In the genomic region with DNA sequence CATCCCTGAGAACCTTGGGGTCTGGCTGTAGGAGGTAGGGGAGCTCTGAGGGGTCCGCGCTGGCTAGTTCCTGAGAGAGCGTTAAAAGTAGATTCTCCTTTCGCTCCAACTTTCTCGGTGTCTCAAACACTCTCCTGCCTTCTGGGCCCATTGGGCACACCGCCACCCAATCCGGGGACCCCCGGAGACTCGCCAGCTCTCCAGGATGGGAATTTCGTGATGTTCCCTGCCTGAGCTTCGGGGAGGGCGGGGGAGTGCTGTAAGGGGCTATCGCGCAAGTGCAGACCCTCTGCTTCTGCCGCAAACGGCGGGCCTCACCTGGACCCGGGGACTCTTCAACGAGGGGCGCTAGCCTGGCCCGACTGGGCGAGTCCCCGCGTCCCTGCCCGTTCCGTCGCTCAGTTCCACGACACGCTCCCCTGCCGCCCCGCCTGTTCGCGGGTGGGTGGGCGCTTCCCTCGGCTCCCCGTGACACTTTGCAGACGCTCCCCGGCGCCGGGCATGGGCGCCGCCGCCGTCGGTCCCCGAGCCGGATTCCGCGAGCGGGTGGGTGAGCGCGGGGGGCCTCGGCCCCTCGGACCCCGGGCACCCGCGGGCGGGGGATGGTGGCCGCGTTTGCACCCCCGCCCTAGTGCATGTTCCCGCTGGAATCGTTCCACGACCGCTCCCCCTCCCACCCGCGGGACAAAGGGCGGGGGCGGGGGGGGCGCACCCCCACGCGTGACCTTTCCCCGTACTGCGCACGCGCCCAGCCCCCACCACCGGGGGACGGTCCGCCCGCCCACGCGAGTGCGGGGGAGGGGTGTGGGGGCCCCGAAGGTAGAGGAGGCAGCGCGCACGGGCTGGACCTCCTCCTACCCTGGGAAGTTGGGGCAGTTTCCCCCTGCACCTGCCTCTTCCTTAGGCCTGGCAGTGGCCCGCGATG, we compare ENCODE assay signal across 8 cellular contexts. TPM values are rescaled to one million over a fixed set of nuclear protein-coding genes. Genes with fewer than 3 reads are reported as not detected.
DNase-seq lines count a peak whose midpoint lies in the region; ATAC-seq and TF ChIP-seq lines count a peak whose summit lies in the region.

A gene (plus strand): TSS at position 481 of the 925 bp plus-strand sequence. CDS start 835 bp downstream, outside the sequence.

- TF ChIP-seq CTCF in Caco-2 (IDR thresholded peaks at IDR 0.05; ENCODE audit: insufficient read depth in 1 of 2, low read depth in 1 of 2, low read length in 1 of 2, severe bottlenecking in 1 of 2, unreplicated experiment in 1 of 2) = no peak
- no peak for TF ChIP-seq CTCF in type B pancreatic cell (conservative IDR thresholded peaks at IDR 0.05)

- H3K4me1 Mint-ChIP-seq in Caco-2 (ENCODE audit: low read depth, unreplicated experiment) (peaks cover 16% of the 10 kb centered on the region), type B pancreatic cell (ENCODE audit: unreplicated experiment) (peaks cover 15% of the 10 kb centered on the region)

- ATAC-seq in HG02623 (IDR thresholded peaks at IDR 0.05; ENCODE audit: unreplicated experiment) (peak; percentile 37), HG03342 (IDR thresholded peaks at IDR 0.05; ENCODE audit: unreplicated experiment) (no peak)

- H3K27me3 Mint-ChIP-seq in Caco-2 (ENCODE audit: insufficient read depth, unreplicated experiment) (no peaks in the 10 kb centered on the region), type B pancreatic cell (peaks cover 4% of the 10 kb centered on the region)

- intact Hi-C loops in Caco-2 (cut with micrococcal nuclease; ENCODE audit: unreplicated experiment) = no loop called here

- H3K9me3 Mint-ChIP-seq in Caco-2 (ENCODE audit: unreplicated experiment) = no peaks in the 10 kb centered on the region
- no peaks in the 10 kb centered on the region for H3K9me3 Mint-ChIP-seq in type B pancreatic cell

- peak within 1 kb of the TSS; percentile 93 for H3K4me3 ChIP-seq in Caco-2 (ENCODE audit: low read depth, low read length)

- CTCF ChIA-PET in Caco-2 (lab: Charles Lee) = interaction anchor here (0.6 to 0.9 kb wide), 2 partner anchors 16 to 1027 kb away, joined by 3 to 4 read pairs; no protein-coding TSS in a partner anchor

- DNase-seq in Caco-2 (peak; percentile 77 to 78), NCI-H526 treated with DMSO at 0.1 percent for 48 hours (lab: John Stamatoyannopoulos, UW) (peak; percentile 87), fibroblast of peridontal ligament (ENCODE audit: extremely low read depth) (peak; percentile 61), myocyte (ENCODE audit: low read depth) (peak; percentile 83), type B pancreatic cell (ENCODE audit: extremely low spot score, unreplicated experiment) (no peak)
- peak; percentile 35 for DNase-seq in activated effector memory CD4-positive, alpha-beta T cell treated with Interleukin-2 at 50 U/mL for 16 hours

- H3K36me3 ChIP-seq in Caco-2 (ENCODE audit: control insufficient read depth, insufficient read depth, low read length) = no peaks in the 10 kb centered on the region

- POLR2A ChIA-PET in Caco-2 (lab: Charles Lee) = interaction anchor here (0.6 to 0.7 kb wide), 2 partner anchors 20 to 24 kb away, joined by 3 read pairs; a partner anchor contains a TSS

- H3K4me3 Mint-ChIP-seq in Caco-2 (ENCODE audit: unreplicated experiment) (peak within 1 kb of the TSS; percentile 82), type B pancreatic cell (peak within 1 kb of the TSS; percentile 89)

- BruUV-seq in Caco-2 (replicated peaks; lab: Mats Ljungman, UMichigan) = no TSS peak

- H3K27me3 ChIP-seq in Caco-2 (replicated peaks; ENCODE audit: control insufficient read depth, insufficient read depth, low read length) = no peaks in the 10 kb centered on the region

- H3K27ac Mint-ChIP-seq in Caco-2 (ENCODE audit: unreplicated experiment) (peak within 1 kb of the TSS; percentile 78), type B pancreatic cell (peak within 1 kb of the TSS; percentile 73)

- peaks cover 3% of the 10 kb centered on the region; the same call in 1 of the 2 replicates for H3K4me1 ChIP-seq in Caco-2

- no peaks in the 10 kb centered on the region for H3K9me3 ChIP-seq in Caco-2

- H3K36me3 Mint-ChIP-seq in Caco-2 (ENCODE audit: insufficient read depth, unreplicated experiment) (peaks cover 75% of the 10 kb centered on the region), type B pancreatic cell (peaks cover 3% of the 10 kb centered on the region)

RNA-seq across cellular contexts. Expression of the gene that starts here (rescaled TPM):
- total RNA-seq in Caco-2 (2022) (17.4 and 17.6 TPM in 2 replicates), myocyte (23.5 and 25.5 TPM in 2 replicates), type B pancreatic cell (ENCODE audit: low replicate concordance) (16.1 and 18.1 TPM in 2 replicates)
- 29.7 TPM for polyA plus RNA-seq in myocyte (2012)
